1 cellular context compared by ENCODE assay signal in genomic region chr6:32971581-32972352, GRCh38.
TF ChIP-seq lines count a peak whose summit lies in the region.

No MANE protein-coding gene starts in this region.

TF ChIP-seq in HEK293, 187 proteins besides CTCF, POLR2A, EP300 and RAD21 (continued from another document and continues in another):
- TF ChIP-seq, protein P1, sequence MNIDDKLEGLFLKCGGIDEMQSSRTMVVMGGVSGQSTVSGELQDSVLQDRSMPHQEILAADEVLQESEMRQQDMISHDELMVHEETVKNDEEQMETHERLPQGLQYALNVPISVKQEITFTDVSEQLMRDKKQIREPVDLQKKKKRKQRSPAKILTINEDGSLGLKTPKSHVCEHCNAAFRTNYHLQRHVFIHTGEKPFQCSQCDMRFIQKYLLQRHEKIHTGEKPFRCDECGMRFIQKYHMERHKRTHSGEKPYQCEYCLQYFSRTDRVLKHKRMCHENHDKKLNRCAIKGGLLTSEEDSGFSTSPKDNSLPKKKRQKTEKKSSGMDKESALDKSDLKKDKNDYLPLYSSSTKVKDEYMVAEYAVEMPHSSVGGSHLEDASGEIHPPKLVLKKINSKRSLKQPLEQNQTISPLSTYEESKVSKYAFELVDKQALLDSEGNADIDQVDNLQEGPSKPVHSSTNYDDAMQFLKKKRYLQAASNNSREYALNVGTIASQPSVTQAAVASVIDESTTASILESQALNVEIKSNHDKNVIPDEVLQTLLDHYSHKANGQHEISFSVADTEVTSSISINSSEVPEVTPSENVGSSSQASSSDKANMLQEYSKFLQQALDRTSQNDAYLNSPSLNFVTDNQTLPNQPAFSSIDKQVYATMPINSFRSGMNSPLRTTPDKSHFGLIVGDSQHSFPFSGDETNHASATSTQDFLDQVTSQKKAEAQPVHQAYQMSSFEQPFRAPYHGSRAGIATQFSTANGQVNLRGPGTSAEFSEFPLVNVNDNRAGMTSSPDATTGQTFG (tag by site-specific recombination; IDR thresholded peaks at IDR 0.05; ENCODE audit: borderline replicate concordance): 0 out of 2 replicates have a peak, but pooled peaks have one; percentile 54
- TF ChIP-seq ZNF621 (tag by site-specific recombination; IDR thresholded peaks at IDR 0.05) (no peak), ZBTB48 (tag by site-specific recombination; IDR thresholded peaks at IDR 0.05) (no peak), ZEB2 (tag by site-specific recombination; IDR thresholded peaks at IDR 0.05) (peak; percentile 44), ZNF19 (tag by site-specific recombination; IDR thresholded peaks at IDR 0.05; ENCODE audit: low read depth) (no peak), GLIS2 (tag by site-specific recombination; IDR thresholded peaks at IDR 0.05) (peak; percentile 98), ZNF121 (tag by site-specific recombination; IDR thresholded peaks at IDR 0.05) (no peak), ZNF138 (tag by site-specific recombination; IDR thresholded peaks at IDR 0.05; ENCODE audit: borderline replicate concordance) (no peak), TCF7L2 (IDR thresholded peaks at IDR 0.05; ENCODE audit: borderline replicate concordance, low read depth, low read length) (no peak), ZNF184 (tag by site-specific recombination; IDR thresholded peaks at IDR 0.05) (0 out of 2 replicates have a peak, but pooled peaks have one; percentile 82), ZNF416 (tag by site-specific recombination; IDR thresholded peaks at IDR 0.05) (no peak), ZNF776 (tag by site-specific recombination; IDR thresholded peaks at IDR 0.05; ENCODE audit: borderline replicate concordance) (no peak), GLIS1 (tag by site-specific recombination; IDR thresholded peaks at IDR 0.05) (peak; percentile 78), ZNF514 (tag by site-specific recombination; IDR thresholded peaks at IDR 0.05) (no peak), SP2 (tag by site-specific recombination; IDR thresholded peaks at IDR 0.05) (peak; percentile 97), ZIC2 (tag by site-specific recombination; IDR thresholded peaks at IDR 0.05) (no peak; the same call in 1 of the 2 replicates), ZSCAN16 (tag by site-specific recombination; IDR thresholded peaks at IDR 0.05) (no peak), BCL11B (tag by site-specific recombination; IDR thresholded peaks at IDR 0.05; ENCODE audit: low read depth) (peak; percentile 42; the same call in 1 of the 2 replicates), ZNF623 (tag by site-specific recombination; IDR thresholded peaks at IDR 0.05) (peak; percentile 43; the same call in 1 of the 2 replicates), ZNF16 (tag by site-specific recombination; IDR thresholded peaks at IDR 0.05; ENCODE audit: low read depth) (no peak), HOXD13 (CRISPR knock-in tag; IDR thresholded peaks at IDR 0.05; ENCODE audit: borderline replicate concordance) (no peak), ZNF654 (tag by site-specific recombination; IDR thresholded peaks at IDR 0.05; ENCODE audit: low read depth) (no peak; the same call in 1 of the 2 replicates), ZNF155 (tag by site-specific recombination; IDR thresholded peaks at IDR 0.05) (no peak), ZNF366 (tag by site-specific recombination; conservative IDR thresholded peaks at IDR 0.05) (peak; percentile 42; the same call in 1 of the 2 replicates), ZNF488 (tag by site-specific recombination; IDR thresholded peaks at IDR 0.05) (no peak), ZNF354C (tag by site-specific recombination; IDR thresholded peaks at IDR 0.05; ENCODE audit: borderline replicate concordance, low read depth) (no peak), ZNF529 (tag by site-specific recombination; IDR thresholded peaks at IDR 0.05; ENCODE audit: insufficient replicate concordance) (no peak), ZNF48 (tag by site-specific recombination; IDR thresholded peaks at IDR 0.05) (no peak), ZNF239 (tag by site-specific recombination; IDR thresholded peaks at IDR 0.05) (no peak), ELK4 (IDR thresholded peaks at IDR 0.05; ENCODE audit: borderline replicate concordance, low read depth, low read length) (no peak), ZFP37 (tag by site-specific recombination; IDR thresholded peaks at IDR 0.05) (peak; percentile 5; the same call in 1 of the 2 replicates), ZNF549 (tag by site-specific recombination; IDR thresholded peaks at IDR 0.05) (no peak), ZNF202 (tag by site-specific recombination; IDR thresholded peaks at IDR 0.05; ENCODE audit: borderline replicate concordance) (no peak), OSR2 (tag by site-specific recombination; IDR thresholded peaks at IDR 0.05) (peak; percentile 41; the same call in 1 of the 2 replicates), GLI2 (tag by site-specific recombination; IDR thresholded peaks at IDR 0.05; ENCODE audit: borderline replicate concordance, low read depth) (no peak; the same call in 1 of the 2 replicates), ZNF600 (tag by site-specific recombination; IDR thresholded peaks at IDR 0.05) (peak; percentile 77), ZNF596 (tag by site-specific recombination; IDR thresholded peaks at IDR 0.05) (no peak; the same call in 1 of the 2 replicates), ZNF214 (tag by site-specific recombination; IDR thresholded peaks at IDR 0.05; ENCODE audit: borderline replicate concordance) (no peak), ZNF555 (tag by site-specific recombination; conservative IDR thresholded peaks at IDR 0.05) (no peak), ZNF747 (tag by site-specific recombination; IDR thresholded peaks at IDR 0.05) (no peak), KLF9 (tag by site-specific recombination; IDR thresholded peaks at IDR 0.05; ENCODE audit: low read depth) (peak; percentile 96), ZNF404 (tag by site-specific recombination; IDR thresholded peaks at IDR 0.05) (no peak), ZNF530 (tag by site-specific recombination; IDR thresholded peaks at IDR 0.05; ENCODE audit: low read depth) (no peak), ZFP3 (tag by site-specific recombination; IDR thresholded peaks at IDR 0.05; ENCODE audit: low read depth) (no peak), ZNF133 (tag by site-specific recombination; IDR thresholded peaks at IDR 0.05) (no peak), ZNF23 (tag by site-specific recombination; IDR thresholded peaks at IDR 0.05; ENCODE audit: borderline replicate concordance) (no peak), ZBTB17 (tag by site-specific recombination; IDR thresholded peaks at IDR 0.05) (peak; percentile 93), MEIS1 (CRISPR knock-in tag; IDR thresholded peaks at IDR 0.05; ENCODE audit: borderline replicate concordance) (no peak), ZNF266 (tag by site-specific recombination; IDR thresholded peaks at IDR 0.05; ENCODE audit: low read depth) (no peak), ZNF394 (tag by site-specific recombination; IDR thresholded peaks at IDR 0.05; ENCODE audit: borderline replicate concordance) (peak; percentile 97), ZNF558 (tag by site-specific recombination; IDR thresholded peaks at IDR 0.05) (peak; percentile 63; the same call in 1 of the 2 replicates)
- TF ChIP-seq, protein P2, sequence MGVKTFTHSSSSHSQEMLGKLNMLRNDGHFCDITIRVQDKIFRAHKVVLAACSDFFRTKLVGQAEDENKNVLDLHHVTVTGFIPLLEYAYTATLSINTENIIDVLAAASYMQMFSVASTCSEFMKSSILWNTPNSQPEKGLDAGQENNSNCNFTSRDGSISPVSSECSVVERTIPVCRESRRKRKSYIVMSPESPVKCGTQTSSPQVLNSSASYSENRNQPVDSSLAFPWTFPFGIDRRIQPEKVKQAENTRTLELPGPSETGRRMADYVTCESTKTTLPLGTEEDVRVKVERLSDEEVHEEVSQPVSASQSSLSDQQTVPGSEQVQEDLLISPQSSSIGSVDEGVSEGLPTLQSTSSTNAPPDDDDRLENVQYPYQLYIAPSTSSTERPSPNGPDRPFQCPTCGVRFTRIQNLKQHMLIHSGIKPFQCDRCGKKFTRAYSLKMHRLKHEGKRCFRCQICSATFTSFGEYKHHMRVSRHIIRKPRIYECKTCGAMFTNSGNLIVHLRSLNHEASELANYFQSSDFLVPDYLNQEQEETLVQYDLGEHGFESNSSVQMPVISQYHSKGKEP (tag by site-specific recombination; IDR thresholded peaks at IDR 0.05): peak; percentile 52
- TF ChIP-seq, protein P3, sequence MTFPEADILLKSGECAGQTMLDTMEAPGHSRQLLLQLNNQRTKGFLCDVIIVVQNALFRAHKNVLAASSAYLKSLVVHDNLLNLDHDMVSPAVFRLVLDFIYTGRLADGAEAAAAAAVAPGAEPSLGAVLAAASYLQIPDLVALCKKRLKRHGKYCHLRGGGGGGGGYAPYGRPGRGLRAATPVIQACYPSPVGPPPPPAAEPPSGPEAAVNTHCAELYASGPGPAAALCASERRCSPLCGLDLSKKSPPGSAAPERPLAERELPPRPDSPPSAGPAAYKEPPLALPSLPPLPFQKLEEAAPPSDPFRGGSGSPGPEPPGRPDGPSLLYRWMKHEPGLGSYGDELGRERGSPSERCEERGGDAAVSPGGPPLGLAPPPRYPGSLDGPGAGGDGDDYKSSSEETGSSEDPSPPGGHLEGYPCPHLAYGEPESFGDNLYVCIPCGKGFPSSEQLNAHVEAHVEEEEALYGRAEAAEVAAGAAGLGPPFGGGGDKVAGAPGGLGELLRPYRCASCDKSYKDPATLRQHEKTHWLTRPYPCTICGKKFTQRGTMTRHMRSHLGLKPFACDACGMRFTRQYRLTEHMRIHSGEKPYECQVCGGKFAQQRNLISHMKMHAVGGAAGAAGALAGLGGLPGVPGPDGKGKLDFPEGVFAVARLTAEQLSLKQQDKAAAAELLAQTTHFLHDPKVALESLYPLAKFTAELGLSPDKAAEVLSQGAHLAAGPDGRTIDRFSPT (tag by site-specific recombination; IDR thresholded peaks at IDR 0.05): peak; percentile 99
- TF ChIP-seq, protein P4, sequence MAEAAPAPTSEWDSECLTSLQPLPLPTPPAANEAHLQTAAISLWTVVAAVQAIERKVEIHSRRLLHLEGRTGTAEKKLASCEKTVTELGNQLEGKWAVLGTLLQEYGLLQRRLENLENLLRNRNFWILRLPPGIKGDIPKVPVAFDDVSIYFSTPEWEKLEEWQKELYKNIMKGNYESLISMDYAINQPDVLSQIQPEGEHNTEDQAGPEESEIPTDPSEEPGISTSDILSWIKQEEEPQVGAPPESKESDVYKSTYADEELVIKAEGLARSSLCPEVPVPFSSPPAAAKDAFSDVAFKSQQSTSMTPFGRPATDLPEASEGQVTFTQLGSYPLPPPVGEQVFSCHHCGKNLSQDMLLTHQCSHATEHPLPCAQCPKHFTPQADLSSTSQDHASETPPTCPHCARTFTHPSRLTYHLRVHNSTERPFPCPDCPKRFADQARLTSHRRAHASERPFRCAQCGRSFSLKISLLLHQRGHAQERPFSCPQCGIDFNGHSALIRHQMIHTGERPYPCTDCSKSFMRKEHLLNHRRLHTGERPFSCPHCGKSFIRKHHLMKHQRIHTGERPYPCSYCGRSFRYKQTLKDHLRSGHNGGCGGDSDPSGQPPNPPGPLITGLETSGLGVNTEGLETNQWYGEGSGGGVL (tag by site-specific recombination; IDR thresholded peaks at IDR 0.05): no peak
- TF ChIP-seq, protein P5, sequence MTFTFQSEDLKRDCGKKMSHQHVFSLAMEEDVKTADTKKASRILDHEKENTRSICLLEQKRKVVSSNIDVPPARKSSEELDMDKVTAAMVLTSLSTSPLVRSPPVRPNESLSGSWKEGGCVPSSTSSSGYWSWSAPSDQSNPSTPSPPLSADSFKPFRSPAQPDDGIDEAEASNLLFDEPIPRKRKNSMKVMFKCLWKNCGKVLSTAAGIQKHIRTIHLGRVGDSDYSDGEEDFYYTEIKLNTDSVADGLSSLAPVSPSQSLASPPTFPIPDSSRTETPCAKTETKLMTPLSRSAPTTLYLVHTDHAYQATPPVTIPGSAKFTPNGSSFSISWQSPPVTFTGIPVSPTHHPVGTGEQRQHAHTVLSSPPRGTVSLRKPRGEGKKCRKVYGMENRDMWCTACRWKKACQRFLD (tag by site-specific recombination; IDR thresholded peaks at IDR 0.05): no peak
- TF ChIP-seq, protein P6, sequence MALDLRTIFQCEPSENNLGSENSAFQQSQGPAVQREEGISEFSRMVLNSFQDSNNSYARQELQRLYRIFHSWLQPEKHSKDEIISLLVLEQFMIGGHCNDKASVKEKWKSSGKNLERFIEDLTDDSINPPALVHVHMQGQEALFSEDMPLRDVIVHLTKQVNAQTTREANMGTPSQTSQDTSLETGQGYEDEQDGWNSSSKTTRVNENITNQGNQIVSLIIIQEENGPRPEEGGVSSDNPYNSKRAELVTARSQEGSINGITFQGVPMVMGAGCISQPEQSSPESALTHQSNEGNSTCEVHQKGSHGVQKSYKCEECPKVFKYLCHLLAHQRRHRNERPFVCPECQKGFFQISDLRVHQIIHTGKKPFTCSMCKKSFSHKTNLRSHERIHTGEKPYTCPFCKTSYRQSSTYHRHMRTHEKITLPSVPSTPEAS (tag by site-specific recombination; IDR thresholded peaks at IDR 0.05): 0 out of 2 replicates have a peak, but pooled peaks have one; percentile 12
- TF ChIP-seq, protein P7, sequence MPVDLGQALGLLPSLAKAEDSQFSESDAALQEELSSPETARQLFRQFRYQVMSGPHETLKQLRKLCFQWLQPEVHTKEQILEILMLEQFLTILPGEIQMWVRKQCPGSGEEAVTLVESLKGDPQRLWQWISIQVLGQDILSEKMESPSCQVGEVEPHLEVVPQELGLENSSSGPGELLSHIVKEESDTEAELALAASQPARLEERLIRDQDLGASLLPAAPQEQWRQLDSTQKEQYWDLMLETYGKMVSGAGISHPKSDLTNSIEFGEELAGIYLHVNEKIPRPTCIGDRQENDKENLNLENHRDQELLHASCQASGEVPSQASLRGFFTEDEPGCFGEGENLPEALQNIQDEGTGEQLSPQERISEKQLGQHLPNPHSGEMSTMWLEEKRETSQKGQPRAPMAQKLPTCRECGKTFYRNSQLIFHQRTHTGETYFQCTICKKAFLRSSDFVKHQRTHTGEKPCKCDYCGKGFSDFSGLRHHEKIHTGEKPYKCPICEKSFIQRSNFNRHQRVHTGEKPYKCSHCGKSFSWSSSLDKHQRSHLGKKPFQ (tag by site-specific recombination; IDR thresholded peaks at IDR 0.05): no peak
